ENCODE assay signal across 1 cellular context in the genomic region with DNA sequence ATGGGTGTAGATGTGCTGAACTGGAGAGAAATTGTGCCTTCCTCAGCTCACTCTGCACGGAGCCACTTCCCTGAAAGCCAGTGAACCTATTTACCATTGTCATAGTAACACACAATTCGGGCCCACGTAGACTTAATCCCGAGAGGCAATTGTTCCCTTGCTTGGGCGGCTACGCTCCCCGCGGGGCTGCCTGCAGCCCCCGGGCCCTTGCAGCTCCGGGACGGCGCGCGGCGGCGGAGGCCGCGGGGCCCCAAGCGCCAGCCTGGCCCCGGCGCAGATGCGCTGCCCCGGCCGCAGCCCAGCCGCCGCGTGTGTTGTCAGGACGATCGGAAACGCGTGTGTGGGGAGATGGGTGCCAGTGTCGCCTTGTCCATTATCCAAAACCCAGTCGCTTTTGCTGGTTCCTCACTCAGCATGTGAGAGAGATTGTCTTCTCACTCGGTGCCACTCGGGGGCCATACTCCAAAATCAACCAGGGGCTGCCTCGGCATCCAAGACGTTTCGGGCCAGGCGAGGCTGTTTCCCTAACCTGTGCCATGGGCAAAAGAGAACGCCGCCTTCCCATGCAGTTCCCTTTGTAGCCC.
TF ChIP-seq lines count a peak whose summit lies in the region.

No MANE protein-coding gene starts in this region.

TF ChIP-seq in WTC11, 78 proteins besides CTCF, POLR2A, EP300 and RAD21:
- TF ChIP-seq CREM (CRISPR knock-in tag; IDR thresholded peaks at IDR 0.05) (0 out of 2 replicates have a peak, but pooled peaks have one; percentile 17), ZNF263 (CRISPR knock-in tag; IDR thresholded peaks at IDR 0.05; ENCODE audit: low read depth) (no peak), TCF7 (CRISPR knock-in tag; IDR thresholded peaks at IDR 0.05; ENCODE audit: low read depth) (no peak)
